ENCODE assay signal across 20 cellular contexts in the genomic region with DNA sequence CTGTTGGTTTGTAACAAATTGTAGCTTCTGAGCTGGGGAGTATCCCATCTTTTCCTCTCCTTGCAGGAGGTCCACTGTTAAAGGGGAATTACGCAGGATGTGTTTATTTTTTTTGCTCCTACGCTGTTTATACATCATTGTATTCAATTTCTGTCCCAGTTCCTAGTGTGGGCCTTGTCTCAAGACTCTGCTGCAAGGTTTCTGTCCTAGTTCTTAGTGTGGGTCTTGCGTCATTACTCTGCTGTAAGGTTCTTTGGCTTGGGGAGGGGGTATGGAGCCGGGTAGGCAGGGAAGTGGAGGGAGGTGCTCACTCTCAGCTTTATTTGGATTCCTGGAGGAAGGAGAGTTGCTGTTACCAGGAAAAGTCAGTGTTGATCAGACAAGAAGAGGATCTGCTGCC.
DNase-seq lines count a peak whose midpoint lies in the region; ATAC-seq, FAIRE-seq and TF ChIP-seq lines count a peak whose summit lies in the region.
"Had no signal": no experiment of that assay in that cellular context is flagged by ENCODE, and none has a peak within 500 bp of the region (broad histone marks: within the 10 kb centered on the region; RNA-seq: fewer than 3 reads in every experiment).

No MANE protein-coding gene starts in this region.

- no peak overlapping the region for H3K4me3 Mint-ChIP-seq in activated naive CD8-positive, alpha-beta T cell
- H3K4me3 Mint-ChIP-seq in activated naive CD8-positive, alpha-beta T cell treated with anti-CD3 and anti-CD28 coated beads, Interleukin-2, amount 50 U/mL, for 24 hours = no peak overlapping the region
- peak overlapping the region; percentile 47 for H3K4me3 Mint-ChIP-seq in astrocyte (ENCODE audit: unreplicated experiment)

- no peak for TF ChIP-seq POLR2A in tibial nerve (IDR thresholded peaks at IDR 0.05)

- no peaks in the 10 kb centered on the region for H3K36me3 Mint-ChIP-seq in activated naive CD8-positive, alpha-beta T cell
- H3K36me3 Mint-ChIP-seq in activated naive CD8-positive, alpha-beta T cell treated with anti-CD3 and anti-CD28 coated beads, Interleukin-2, amount 50 U/mL, for 24 hours (ENCODE audit: low read depth) = no peaks in the 10 kb centered on the region
- peaks cover 3% of the 10 kb centered on the region for H3K36me3 Mint-ChIP-seq in astrocyte (ENCODE audit: low read depth, unreplicated experiment)

- 44 to 55% methylated on average over 4 of the region's 4 CpGs for WGBS in tibial nerve, 2 donors

- no peak for FAIRE-seq in astrocyte (lab: Jason Lieb, UNC)
- FAIRE-seq: colon had no signal

- H3K27ac Mint-ChIP-seq in activated naive CD8-positive, alpha-beta T cell = peak overlapping the region; percentile 36
- H3K27ac Mint-ChIP-seq in activated naive CD8-positive, alpha-beta T cell treated with anti-CD3 and anti-CD28 coated beads, Interleukin-2, amount 50 U/mL, for 24 hours = no peak overlapping the region
- H3K27ac Mint-ChIP-seq in astrocyte (ENCODE audit: unreplicated experiment) = no peak overlapping the region

- ATAC-seq in activated naive CD8-positive, alpha-beta T cell treated with anti-CD3 and anti-CD28 coated beads, Interleukin-2, amount 50 U/mL, for 24 hours = no peak
- ATAC-seq in GM18502 (IDR thresholded peaks at IDR 0.05; ENCODE audit: poor library complexity, unreplicated experiment) = no peak
- ATAC-seq: gastrocnemius medialis, left colon had no signal

- H3K9ac ChIP-seq in astrocyte (ENCODE audit: low read length) = no peak overlapping the region
- H3K9ac ChIP-seq: KMS-11 had no signal

- peaks cover 3% of the 10 kb centered on the region for H3K79me2 ChIP-seq in astrocyte (ENCODE audit: insufficient read depth, low read length)

- H3K4me1 Mint-ChIP-seq in activated naive CD8-positive, alpha-beta T cell (ENCODE audit: low read depth) = peaks cover 5% of the 10 kb centered on the region
- peaks cover 8% of the 10 kb centered on the region for H3K4me1 Mint-ChIP-seq in activated naive CD8-positive, alpha-beta T cell treated with anti-CD3 and anti-CD28 coated beads, Interleukin-2, amount 50 U/mL, for 24 hours
- peaks cover 30% of the 10 kb centered on the region for H3K4me1 Mint-ChIP-seq in astrocyte (ENCODE audit: low read depth, unreplicated experiment)

- H3K36me3 ChIP-seq in astrocyte (ENCODE audit: insufficient read depth, low read length) = no peaks in the 10 kb centered on the region
- no peaks in the 10 kb centered on the region for H3K36me3 ChIP-seq in tibial nerve
- H3K36me3 ChIP-seq: gastrocnemius medialis, neutrophil, uterus had no signal

- H3K4me2 ChIP-seq in astrocyte (ENCODE audit: low read length) = peak overlapping the region; percentile 21
- H3K4me2 ChIP-seq: KMS-11 had no signal

- H3K9me3 Mint-ChIP-seq in activated naive CD8-positive, alpha-beta T cell (ENCODE audit: low read depth) = no peaks in the 10 kb centered on the region
- H3K9me3 Mint-ChIP-seq in activated naive CD8-positive, alpha-beta T cell treated with anti-CD3 and anti-CD28 coated beads, Interleukin-2, amount 50 U/mL, for 24 hours = no peaks in the 10 kb centered on the region
- H3K9me3 Mint-ChIP-seq in astrocyte (ENCODE audit: unreplicated experiment) = no peaks in the 10 kb centered on the region

- peaks cover 48% of the 10 kb centered on the region for H4K20me1 ChIP-seq in astrocyte (ENCODE audit: insufficient read depth, low read length)

- H3K4me3 ChIP-seq in astrocyte (ENCODE audit: insufficient read depth, low read depth, low read length) (no peak overlapping the region), tibial nerve (no peak overlapping the region)
- H3K4me3 ChIP-seq: gastrocnemius medialis, uterus had no signal

- H3K27ac ChIP-seq in astrocyte (ENCODE audit: low read depth, low read length) (no peak overlapping the region), layer of hippocampus (ENCODE audit: low read depth, low read length) (peak overlapping the region; percentile 6), tibial nerve (peak overlapping the region; percentile 13 to 82 (median 60))
- H3K27ac ChIP-seq: KMS-11, neutrophil, uterus had no signal

- H3K4me1 ChIP-seq in astrocyte (ENCODE audit: insufficient read depth, low read length) (peaks cover 9% of the 10 kb centered on the region), tibial nerve (peaks cover 0 to 58% (median 37%) of the 10 kb centered on the region in 4 donors)
- H3K4me1 ChIP-seq: uterus had no signal

- H3K9me3 ChIP-seq in astrocyte (ENCODE audit: insufficient read depth, low read depth, low read length) (no peaks in the 10 kb centered on the region), tibial nerve (no peaks in the 10 kb centered on the region)
- H3K9me3 ChIP-seq: gastrocnemius medialis, neutrophil, uterus had no signal

- TF ChIP-seq CTCF in astrocyte (IDR thresholded peaks at IDR 0.05; ENCODE audit: insufficient read depth, low read depth, low read length) = no peak
- TF ChIP-seq CTCF in tibial nerve (IDR thresholded peaks at IDR 0.05) = no peak
- no peak for TF ChIP-seq CTCF in GM13976 (IDR thresholded peaks at IDR 0.05; ENCODE audit: borderline replicate concordance, control extremely low read depth, extremely low read depth, insufficient read depth, missing control alignments)

- H2AFZ ChIP-seq in astrocyte (ENCODE audit: low read depth, low read length) = no peak overlapping the region

- H3K27me3 ChIP-seq in astrocyte (ENCODE audit: insufficient read depth, low read length) = no peaks in the 10 kb centered on the region
- H3K27me3 ChIP-seq in layer of hippocampus (ENCODE audit: control insufficient read depth, insufficient read depth, low read length) = no peaks in the 10 kb centered on the region
- H3K27me3 ChIP-seq in tibial nerve = no peaks in the 10 kb centered on the region
- H3K27me3 ChIP-seq: gastrocnemius medialis, neutrophil, uterus had no signal

- in situ Hi-C loops in GM13976 (cut with MboI; ENCODE audit: low sequenced_read_pairs, unreplicated experiment) = loop anchor here (25.0 kb wide), 1 partner anchor 343 kb away; a partner anchor contains a TSS

- no peaks in the 10 kb centered on the region for H3K27me3 Mint-ChIP-seq in activated naive CD8-positive, alpha-beta T cell
- no peaks in the 10 kb centered on the region for H3K27me3 Mint-ChIP-seq in activated naive CD8-positive, alpha-beta T cell treated with anti-CD3 and anti-CD28 coated beads, Interleukin-2, amount 50 U/mL, for 24 hours
- no peaks in the 10 kb centered on the region for H3K27me3 Mint-ChIP-seq in astrocyte (ENCODE audit: low read depth, unreplicated experiment)

- peak in 1 of 2 donors; percentile 10 for TF ChIP-seq EP300 in tibial nerve (IDR thresholded peaks at IDR 0.05)

- no peak for DNase-seq in activated naive CD8-positive, alpha-beta T cell treated with anti-CD3 and anti-CD28 coated beads, Interleukin-2, amount 50 U/mL, for 24 hours
- DNase-seq in astrocyte (ENCODE audit: low read depth) (peak; percentile 21), tibial nerve (ENCODE audit: low spot score in 2 of 2) (no peak), GM13976 (ENCODE audit: low spot score) (no peak), kidney glomerular epithelial cell (lab: John Stamatoyannopoulos, UW) (no peak)
- DNase-seq: activated CD4-positive, alpha-beta T cell treated with anti-CD3 and anti-CD28 coated beads, Interleukin-2, amount 50 U/mL, for 1 hour; activated naive CD4-positive, alpha-beta T cell; DMS153; gastrocnemius medialis; left colon; NCI-H2029 treated with DMSO at 0.1 percent for 48 hours; NK-92 treated with Interleukin-12 subunit alpha and Interleukin-12 subunit beta, amount 100 ng/mL, for 24 hours; stimulated activated CD4-positive, alpha-beta T cell treated with anti-CD3 and anti-CD28 coated beads, Interleukin-12 subunit alpha, Interleukin-12 subunit beta, amount 100 ng/mL, for 4 hours; uterus had no signal
